In genomic region chr1:114108741-114109255, GRCh38 we compare ENCODE assay signal across 14 cellular contexts. TPM values are rescaled to one million over a fixed set of nuclear protein-coding genes. Genes with fewer than 3 reads are reported as not detected.
DNase-seq lines count a peak whose midpoint lies in the region; ATAC-seq, FAIRE-seq and TF ChIP-seq lines count a peak whose summit lies in the region.
"Had no signal": no experiment of that assay in that cellular context is flagged by ENCODE, and none has a peak within 500 bp of the region (broad histone marks: within the 10 kb centered on the region; RNA-seq: fewer than 3 reads in every experiment).

No MANE protein-coding gene starts in this region.

- no peak for FAIRE-seq in astrocyte (lab: Jason Lieb, UNC)

- peaks cover 10% of the 10 kb centered on the region for H3K4me1 ChIP-seq in astrocyte (ENCODE audit: insufficient read depth, low read length)
- H3K4me1 ChIP-seq: parathyroid adenoma had no signal

- H3K9me3 Mint-ChIP-seq in astrocyte (ENCODE audit: unreplicated experiment), result no peaks in the 10 kb centered on the region
- H3K9me3 Mint-ChIP-seq: stimulated activated naive CD8-positive, alpha-beta T cell treated with anti-CD3 and anti-CD28 coated beads, Interleukin-15, Interleukin-2, amounts not matched to agents 100 ng/mL and 50 ng/mL, for 24 hours had no signal

- H3K36me3 ChIP-seq in astrocyte (ENCODE audit: insufficient read depth, low read length) (no peaks in the 10 kb centered on the region), MG63 (no peaks in the 10 kb centered on the region)
- H3K36me3 ChIP-seq: SJSA1 had no signal

- H3K4me1 Mint-ChIP-seq in astrocyte (ENCODE audit: low read depth, unreplicated experiment), result peaks cover 17% of the 10 kb centered on the region

- peak overlapping the region; percentile 62 for H3K4me2 ChIP-seq in astrocyte (ENCODE audit: low read length)

- DNase-seq in COLO829 (ENCODE audit: low spot score), result peak; percentile 50
- DNase-seq in astrocyte (ENCODE audit: low read depth), result peak; percentile 76
- no peak for DNase-seq in NCI-H2227 treated with DMSO at 0.1 percent for 48 hours (lab: John Stamatoyannopoulos, UW)
- DNase-seq in HT-29 (ENCODE audit: low spot score), result no peak
- no peak for DNase-seq in MG63
- DNase-seq: DMS79 had no signal

- no peaks in the 10 kb centered on the region for H4K20me1 ChIP-seq in astrocyte (ENCODE audit: insufficient read depth, low read length)

- TF ChIP-seq CTCF in astrocyte (IDR thresholded peaks at IDR 0.05; ENCODE audit: insufficient read depth, low read depth, low read length), result no peak

- H3K4me3 ChIP-seq in astrocyte (ENCODE audit: insufficient read depth, low read depth, low read length), result no peak overlapping the region
- no peak overlapping the region for H3K4me3 ChIP-seq in MG63
- H3K4me3 ChIP-seq: SJSA1 had no signal

- H3K27me3 ChIP-seq in astrocyte (ENCODE audit: insufficient read depth, low read length) (no peaks in the 10 kb centered on the region), MG63 (no peaks in the 10 kb centered on the region)

- peak overlapping the region; percentile 54 for H2AFZ ChIP-seq in astrocyte (ENCODE audit: low read depth, low read length)
- H2AFZ ChIP-seq: parathyroid adenoma had no signal

- no peak overlapping the region for H3K4me3 Mint-ChIP-seq in astrocyte (ENCODE audit: unreplicated experiment)
- H3K4me3 Mint-ChIP-seq: stimulated activated naive CD8-positive, alpha-beta T cell treated with anti-CD3 and anti-CD28 coated beads, Interleukin-15, Interleukin-2, amounts not matched to agents 100 ng/mL and 50 ng/mL, for 24 hours had no signal

- no peaks in the 10 kb centered on the region for H3K79me2 ChIP-seq in astrocyte (ENCODE audit: insufficient read depth, low read length)
- H3K79me2 ChIP-seq: parathyroid adenoma had no signal

- H3K27ac ChIP-seq in astrocyte (ENCODE audit: low read depth, low read length), result peak overlapping the region; percentile 66
- H3K27ac ChIP-seq: parathyroid adenoma, SJSA1 had no signal

- ATAC-seq in GM19351 (IDR thresholded peaks at IDR 0.05; ENCODE audit: unreplicated experiment), result peak; percentile 95
- peak; percentile 80 for ATAC-seq in HG03064 (IDR thresholded peaks at IDR 0.05; ENCODE audit: low read depth, unreplicated experiment)
- no peak for ATAC-seq in GM21528 (IDR thresholded peaks at IDR 0.05; ENCODE audit: low FRiP score, unreplicated experiment)

- H3K9me3 ChIP-seq in astrocyte (ENCODE audit: insufficient read depth, low read depth, low read length), result no peaks in the 10 kb centered on the region
- no peaks in the 10 kb centered on the region for H3K9me3 ChIP-seq in MG63
- H3K9me3 ChIP-seq: SJSA1 had no signal

- peak overlapping the region; percentile 35 for H3K27ac Mint-ChIP-seq in astrocyte (ENCODE audit: unreplicated experiment)
- H3K27ac Mint-ChIP-seq: activated naive CD4-positive, alpha-beta T cell treated with anti-CD3 and anti-CD28 coated beads, Interleukin-2, amount 50 U/mL, for 72 hours; stimulated activated naive CD8-positive, alpha-beta T cell treated with anti-CD3 and anti-CD28 coated beads, Interleukin-15, Interleukin-2, amounts not matched to agents 100 ng/mL and 50 ng/mL, for 24 hours had no signal

- H3K9ac ChIP-seq in astrocyte (ENCODE audit: low read length), result peak overlapping the region; percentile 54
- H3K9ac ChIP-seq: parathyroid adenoma had no signal

- no peaks in the 10 kb centered on the region for H3K36me3 Mint-ChIP-seq in astrocyte (ENCODE audit: low read depth, unreplicated experiment)
- H3K36me3 Mint-ChIP-seq: activated naive CD4-positive, alpha-beta T cell treated with anti-CD3 and anti-CD28 coated beads, Interleukin-2, amount 50 U/mL, for 72 hours had no signal

- peaks cover 30% of the 10 kb centered on the region for H3K27me3 Mint-ChIP-seq in astrocyte (ENCODE audit: low read depth, unreplicated experiment)
- H3K27me3 Mint-ChIP-seq: stimulated activated naive CD8-positive, alpha-beta T cell treated with anti-CD3 and anti-CD28 coated beads, Interleukin-15, Interleukin-2, amounts not matched to agents 100 ng/mL and 50 ng/mL, for 24 hours had no signal

RNA-seq across cellular contexts. Expression of gene SYT6, which starts 44.9 kb away (rescaled TPM):
- total RNA-seq in astrocyte, result 0.38 and 0.39 TPM in 2 replicates
- total RNA-seq in HT-29 (2014; rRNA removed; shearing (Covaris generic)), result not detected in 2 replicates
- not detected in 2 replicates for total RNA-seq in MG63 (2014; rRNA removed; shearing (Covaris generic); ENCODE audit: low replicate concordance)
- total RNA-seq: fibroblast of villous mesenchyme, SJSA1 had no signal

Comparison
In these comparisons a context has a peak if more than half of its experiments do, and no peak if none do; other contexts are left out.
1. DNase-seq: peak in COLO829 (single experiment) and astrocyte (single experiment); none in NCI-H2227 treated with DMSO at 0.1 percent for 48 hours (single experiment), HT-29 (single experiment) and MG63 (single experiment).